Comparison of ENCODE assay signal across 1 cellular context in genomic region chr19:3672575-3672948, GRCh38.
TF ChIP-seq lines count a peak whose summit lies in the region.

No MANE protein-coding gene starts in this region.

TF ChIP-seq in IMR-90, 13 proteins besides CTCF, POLR2A, EP300 and RAD21:
- TF ChIP-seq USF2 (IDR thresholded peaks at IDR 0.05; ENCODE audit: low read depth, low read length) (no peak), FOS (IDR thresholded peaks at IDR 0.05; ENCODE audit: low read depth, low read length) (no peak), CEBPB (IDR thresholded peaks at IDR 0.05; ENCODE audit: low read depth, low read length) (no peak), MAZ (IDR thresholded peaks at IDR 0.05; ENCODE audit: borderline replicate concordance, low read depth, low read length) (no peak), NFE2L2 (IDR thresholded peaks at IDR 0.05; ENCODE audit: low read depth, low read length) (no peak), MAFK (IDR thresholded peaks at IDR 0.05; ENCODE audit: low read depth, low read length) (no peak), ELK1 (IDR thresholded peaks at IDR 0.05; ENCODE audit: borderline replicate concordance, low read depth, low read length) (no peak), RCOR1 (IDR thresholded peaks at IDR 0.05; ENCODE audit: insufficient replicate concordance, low read length) (no peak)
